In genomic region chr19:52570005-52570861, GRCh38 we compare ENCODE assay signal across 1 cellular context.
A peak's percentile ranks its signal among the peaks of the same experiment; 100 is the strongest.
TF ChIP-seq lines count a peak whose summit lies in the region.

TSS of gene ZNF701 (plus strand) at chr19:52570287. CDS start at chr19:52574148, 3,861 bp downstream.

TF ChIP-seq in HepG2, 621 proteins besides CTCF, POLR2A, EP300 and RAD21 (continued from another document and continues in another):
- TF ChIP-seq ZNF382 (CRISPR knock-in tag; IDR thresholded peaks at IDR 0.05; ENCODE audit: borderline replicate concordance) (no peak), ZNF34 (CRISPR knock-in tag; IDR thresholded peaks at IDR 0.05; ENCODE audit: borderline replicate concordance) (no peak), POGK (CRISPR knock-in tag; conservative IDR thresholded peaks at IDR 0.05) (no peak), ZNF788 (CRISPR knock-in tag; IDR thresholded peaks at IDR 0.05; ENCODE audit: borderline replicate concordance) (peak; percentile 41; the same call in 1 of the 2 replicates), MED8 (CRISPR knock-in tag; IDR thresholded peaks at IDR 0.05; ENCODE audit: insufficient replicate concordance) (no peak), NR2C2 (CRISPR knock-in tag; IDR thresholded peaks at IDR 0.05; ENCODE audit: borderline replicate concordance) (no peak), U2AF2 (IDR thresholded peaks at IDR 0.05; ENCODE audit: low read depth, low read length) (no peak), BRF2 (CRISPR knock-in tag; IDR thresholded peaks at IDR 0.05) (no peak), SIN3B (IDR thresholded peaks at IDR 0.05; ENCODE audit: low read length) (no peak), ZBTB44 (CRISPR knock-in tag; IDR thresholded peaks at IDR 0.05) (no peak), ZMYM4 (CRISPR knock-in tag; IDR thresholded peaks at IDR 0.05) (0 out of 2 replicates have a peak, but pooled peaks have one; percentile 11), JUNB (CRISPR knock-in tag; IDR thresholded peaks at IDR 0.05; ENCODE audit: borderline replicate concordance) (no peak), GLMP (CRISPR knock-in tag; IDR thresholded peaks at IDR 0.05; ENCODE audit: borderline replicate concordance) (no peak), MAFF (IDR thresholded peaks at IDR 0.05; ENCODE audit: low read depth, low read length) (no peak), ZNF614 (CRISPR knock-in tag; IDR thresholded peaks at IDR 0.05; ENCODE audit: borderline replicate concordance) (no peak), ZNF30 (CRISPR knock-in tag; IDR thresholded peaks at IDR 0.05) (no peak), E2F1 (CRISPR knock-in tag; IDR thresholded peaks at IDR 0.05) (0 out of 2 replicates have a peak, but pooled peaks have one; percentile 41), ZNF710 (CRISPR knock-in tag; IDR thresholded peaks at IDR 0.05; ENCODE audit: borderline replicate concordance) (no peak), THYN1 (CRISPR knock-in tag; IDR thresholded peaks at IDR 0.05; ENCODE audit: borderline replicate concordance, low read depth) (no peak), AGO2 (optimal IDR thresholded peaks at IDR 0.05; ENCODE audit: low read depth, low read length) (no peak), CCAR2 (optimal IDR thresholded peaks at IDR 0.05; ENCODE audit: low read depth, low read length) (no peak), JDP2 (CRISPR knock-in tag; IDR thresholded peaks at IDR 0.05; ENCODE audit: borderline replicate concordance) (no peak), RFXANK (CRISPR knock-in tag; IDR thresholded peaks at IDR 0.05) (no peak), ZBTB40 (IDR thresholded peaks at IDR 0.05) (no peak), ZBTB40 (CRISPR knock-in tag; IDR thresholded peaks at IDR 0.05) (no peak), PRDM10 (CRISPR knock-in tag; IDR thresholded peaks at IDR 0.05; ENCODE audit: low read depth) (no peak), ATF7 (IDR thresholded peaks at IDR 0.05) (no peak), ATF7 (CRISPR knock-in tag; IDR thresholded peaks at IDR 0.05) (no peak), ZNF230 (CRISPR knock-in tag; IDR thresholded peaks at IDR 0.05) (no peak), ZNF780A (CRISPR knock-in tag; IDR thresholded peaks at IDR 0.05) (no peak), TFDP2 (CRISPR knock-in tag; IDR thresholded peaks at IDR 0.05) (peak; percentile 8; the same call in 1 of the 2 replicates), SAP130 (CRISPR knock-in tag; IDR thresholded peaks at IDR 0.05; ENCODE audit: low read depth) (peak; percentile 82), SCMH1 (CRISPR knock-in tag; IDR thresholded peaks at IDR 0.05; ENCODE audit: borderline replicate concordance) (no peak)
